Comparison of ENCODE assay signal across 8 cellular contexts in the genomic region with DNA sequence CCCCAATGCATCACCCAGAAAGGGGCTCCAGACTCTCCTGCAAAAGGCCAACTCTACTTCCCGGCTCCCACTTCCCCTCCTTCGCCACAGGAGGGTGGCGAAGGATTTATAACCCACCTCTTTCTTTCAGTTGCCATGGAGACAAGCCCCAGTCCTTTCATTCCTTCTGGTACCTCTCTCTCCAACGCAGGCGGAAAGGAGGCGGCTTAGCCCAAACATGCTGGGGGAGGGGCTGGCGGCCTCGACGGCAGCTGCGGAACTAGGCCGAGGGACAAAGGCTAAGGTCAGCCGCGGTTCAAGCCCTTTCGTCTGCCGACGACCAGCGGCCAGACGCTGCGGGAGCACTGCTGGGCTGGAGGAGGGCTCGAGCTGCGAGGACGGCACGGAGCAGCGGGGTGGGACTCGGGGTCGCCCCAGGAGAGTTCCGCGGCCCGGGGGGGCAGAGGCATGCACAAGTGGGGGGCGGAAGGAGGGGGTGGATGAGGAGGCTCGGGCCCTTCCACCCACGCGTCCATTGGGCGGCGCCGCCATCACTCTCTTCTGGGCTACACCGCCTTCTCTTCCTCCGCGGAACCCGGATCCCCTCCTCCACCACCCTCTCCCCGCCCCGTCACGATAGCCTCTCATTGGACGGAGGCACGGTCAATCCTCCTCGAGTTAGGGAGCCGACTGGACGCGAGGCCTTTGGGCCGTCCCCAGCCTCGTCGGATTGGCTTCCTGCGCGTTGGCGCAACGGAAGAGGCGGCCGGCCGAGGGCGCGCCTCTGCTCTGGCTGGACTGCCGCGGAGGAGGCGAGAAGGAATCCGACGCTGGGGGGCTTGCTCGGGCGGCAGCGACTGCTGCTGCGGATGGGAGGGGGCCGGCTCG. TPM values are rescaled to one million over a fixed set of nuclear protein-coding genes. Genes with fewer than 3 reads are reported as not detected.
DNase-seq lines count a peak whose midpoint lies in the region; ATAC-seq and TF ChIP-seq lines count a peak whose summit lies in the region.

A gene (plus strand): TSS at position 766 of the 867 bp plus-strand sequence.

- 0 out of 2 replicates have a peak, but pooled peaks have one; percentile 8 for TF ChIP-seq EP300 in Ishikawa (IDR thresholded peaks at IDR 0.05; ENCODE audit: borderline replicate concordance)

- H3K27me3 ChIP-seq in mononuclear cell (ENCODE audit: insufficient read depth, low read length): no peaks in the 10 kb centered on the region

- no peaks in the 10 kb centered on the region for H3K9me3 ChIP-seq in mononuclear cell (ENCODE audit: low read depth, low read length)

- peak; percentile 26; the same call in 1 of the 2 replicates for TF ChIP-seq RAD21 in Ishikawa (IDR thresholded peaks at IDR 0.05; ENCODE audit: low read depth)

- DNase-seq in DMS53 (lab: John Stamatoyannopoulos, UW) (peak; percentile 100), OCI-M2 (lab: John Stamatoyannopoulos, UW; ENCODE audit: unreplicated experiment) (peak; percentile 85), activated T-cell treated with anti-CD3 and anti-CD28 coated beads for 4 hours (peak; percentile 94), epidermal melanocyte (ENCODE audit: insufficient read length, low spot score) (peak; percentile 99)
- peak; percentile 90 to 96 for DNase-seq in stimulated activated CD8-positive, alpha-beta memory T cell treated with anti-CD3 and anti-CD28 coated beads, Interleukin-4, amount 100 ng/mL, for 1 hour (ENCODE audit: low read depth in 2 of 2, low spot score in 1 of 2)

- ATAC-seq in GM21576 (IDR thresholded peaks at IDR 0.05; ENCODE audit: unreplicated experiment): peak; percentile 90

- peak within 1 kb of the TSS; percentile 80 for H3K4me3 ChIP-seq in mononuclear cell (ENCODE audit: low read length)

- H3K4me1 ChIP-seq in mononuclear cell (ENCODE audit: insufficient read depth, low read length): peaks cover 45% of the 10 kb centered on the region

TF ChIP-seq in Ishikawa, 13 proteins besides CTCF, POLR2A, EP300 and RAD21:
- TF ChIP-seq EGR1 (IDR thresholded peaks at IDR 0.05) (peak; percentile 93), CREB1 (IDR thresholded peaks at IDR 0.05; ENCODE audit: low read depth) (peak; percentile 44; the same call in 1 of the 2 replicates), NFIC (IDR thresholded peaks at IDR 0.05) (no peak), CEBPB (IDR thresholded peaks at IDR 0.05) (no peak), ZBTB7A (IDR thresholded peaks at IDR 0.05; ENCODE audit: low read depth) (no peak; the same call in 1 of the 2 replicates), TCF12 (IDR thresholded peaks at IDR 0.05; ENCODE audit: low read depth) (peak; percentile 75), TEAD4 (IDR thresholded peaks at IDR 0.05) (peak; percentile 45), YY1 (IDR thresholded peaks at IDR 0.05; ENCODE audit: low read depth) (peak; percentile 86), FOXM1 (IDR thresholded peaks at IDR 0.05; ENCODE audit: borderline replicate concordance, low read depth) (no peak), TAF1 (IDR thresholded peaks at IDR 0.05; ENCODE audit: low read depth) (peak; percentile 85)
- TF ChIP-seq, protein P1, sequence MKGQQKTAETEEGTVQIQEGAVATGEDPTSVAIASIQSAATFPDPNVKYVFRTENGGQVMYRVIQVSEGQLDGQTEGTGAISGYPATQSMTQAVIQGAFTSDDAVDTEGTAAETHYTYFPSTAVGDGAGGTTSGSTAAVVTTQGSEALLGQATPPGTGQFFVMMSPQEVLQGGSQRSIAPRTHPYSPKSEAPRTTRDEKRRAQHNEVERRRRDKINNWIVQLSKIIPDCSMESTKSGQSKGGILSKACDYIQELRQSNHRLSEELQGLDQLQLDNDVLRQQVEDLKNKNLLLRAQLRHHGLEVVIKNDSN (IDR thresholded peaks at IDR 0.05): 0 out of 2 replicates have a peak, but pooled peaks have one; percentile 21
- TF ChIP-seq, protein P2, sequence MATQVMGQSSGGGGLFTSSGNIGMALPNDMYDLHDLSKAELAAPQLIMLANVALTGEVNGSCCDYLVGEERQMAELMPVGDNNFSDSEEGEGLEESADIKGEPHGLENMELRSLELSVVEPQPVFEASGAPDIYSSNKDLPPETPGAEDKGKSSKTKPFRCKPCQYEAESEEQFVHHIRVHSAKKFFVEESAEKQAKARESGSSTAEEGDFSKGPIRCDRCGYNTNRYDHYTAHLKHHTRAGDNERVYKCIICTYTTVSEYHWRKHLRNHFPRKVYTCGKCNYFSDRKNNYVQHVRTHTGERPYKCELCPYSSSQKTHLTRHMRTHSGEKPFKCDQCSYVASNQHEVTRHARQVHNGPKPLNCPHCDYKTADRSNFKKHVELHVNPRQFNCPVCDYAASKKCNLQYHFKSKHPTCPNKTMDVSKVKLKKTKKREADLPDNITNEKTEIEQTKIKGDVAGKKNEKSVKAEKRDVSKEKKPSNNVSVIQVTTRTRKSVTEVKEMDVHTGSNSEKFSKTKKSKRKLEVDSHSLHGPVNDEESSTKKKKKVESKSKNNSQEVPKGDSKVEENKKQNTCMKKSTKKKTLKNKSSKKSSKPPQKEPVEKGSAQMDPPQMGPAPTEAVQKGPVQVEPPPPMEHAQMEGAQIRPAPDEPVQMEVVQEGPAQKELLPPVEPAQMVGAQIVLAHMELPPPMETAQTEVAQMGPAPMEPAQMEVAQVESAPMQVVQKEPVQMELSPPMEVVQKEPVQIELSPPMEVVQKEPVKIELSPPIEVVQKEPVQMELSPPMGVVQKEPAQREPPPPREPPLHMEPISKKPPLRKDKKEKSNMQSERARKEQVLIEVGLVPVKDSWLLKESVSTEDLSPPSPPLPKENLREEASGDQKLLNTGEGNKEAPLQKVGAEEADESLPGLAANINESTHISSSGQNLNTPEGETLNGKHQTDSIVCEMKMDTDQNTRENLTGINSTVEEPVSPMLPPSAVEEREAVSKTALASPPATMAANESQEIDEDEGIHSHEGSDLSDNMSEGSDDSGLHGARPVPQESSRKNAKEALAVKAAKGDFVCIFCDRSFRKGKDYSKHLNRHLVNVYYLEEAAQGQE (IDR thresholded peaks at IDR 0.05; ENCODE audit: low read depth): no peak
- TF ChIP-seq, protein P3, sequence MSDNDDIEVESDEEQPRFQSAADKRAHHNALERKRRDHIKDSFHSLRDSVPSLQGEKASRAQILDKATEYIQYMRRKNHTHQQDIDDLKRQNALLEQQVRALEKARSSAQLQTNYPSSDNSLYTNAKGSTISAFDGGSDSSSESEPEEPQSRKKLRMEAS (IDR thresholded peaks at IDR 0.05): peak; percentile 72

RNA-seq across cellular contexts. Expression of the gene that starts here (rescaled TPM):
- 77.3 TPM for total RNA-seq in mononuclear cell

Comparison
In these comparisons a context has a peak if more than half of its experiments do, and no peak if none do; other contexts are left out.
1. Peak in every context shown above with its lines: DNase-seq, ATAC-seq and H3K4me3 ChIP-seq.